8 cellular contexts compared by ENCODE assay signal in the genomic region with DNA sequence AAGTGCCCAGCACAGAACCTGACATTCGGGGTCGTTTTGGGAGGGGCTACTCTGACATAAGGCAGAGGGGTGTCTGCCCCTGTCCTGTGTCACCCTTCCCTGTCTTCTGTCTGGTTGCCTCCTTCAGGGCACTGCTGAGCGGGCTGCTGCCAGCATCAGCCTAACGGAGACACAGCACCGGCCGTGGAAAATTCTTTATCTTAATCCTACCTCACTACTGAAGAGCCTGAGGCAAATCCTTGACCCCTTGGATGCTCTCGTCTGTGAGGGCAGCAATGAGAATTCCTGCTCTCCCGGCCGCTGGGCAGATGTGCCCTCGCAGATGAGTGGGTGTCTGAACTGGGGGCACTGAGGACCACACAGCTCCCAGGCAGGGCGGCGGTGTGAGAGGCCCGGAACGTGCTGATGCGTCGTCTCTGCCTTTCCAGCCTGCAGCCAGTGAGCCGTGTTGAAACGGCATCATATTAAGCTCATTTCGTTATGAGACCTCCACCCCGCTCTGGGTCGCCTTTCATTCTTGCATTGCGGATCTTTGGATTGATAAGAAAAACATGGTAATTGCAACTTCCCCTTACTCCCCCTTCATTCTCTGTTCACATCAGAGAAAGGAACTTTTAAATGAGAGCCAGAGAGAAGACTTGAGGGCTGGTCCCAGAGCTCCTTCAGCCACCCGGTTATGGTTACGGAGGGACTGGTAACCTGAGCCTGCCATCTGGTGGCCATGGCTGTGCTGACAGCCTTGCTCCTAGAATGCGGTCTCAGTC.
A peak's percentile ranks its signal among the peaks of the same experiment; 100 is the strongest.
DNase-seq lines count a peak whose midpoint lies in the region; TF ChIP-seq lines count a peak whose summit lies in the region.

No MANE protein-coding gene starts in this region.

- H3K4me1 ChIP-seq in HEK293 (ENCODE audit: control insufficient read depth, insufficient read depth, low read length), result 0 out of 2 replicates have a peak, but pooled peaks cover 5% of the 10 kb centered on the region
- H3K4me1 ChIP-seq in SK-N-SH (ENCODE audit: control insufficient read depth in 1 of 2, insufficient read depth in 2 of 2, low read depth in 1 of 2, low read length in 1 of 2), result peaks cover 0 to 9% of the 10 kb centered on the region in 2 experiments; a peak in 1 of 4 replicates
- peaks cover 11% of the 10 kb centered on the region for H3K4me1 ChIP-seq in adipocyte (ENCODE audit: control insufficient read depth, insufficient read depth, low read length)
- peaks cover 0 to 19% of the 10 kb centered on the region in 2 donors for H3K4me1 ChIP-seq in right atrium auricular region

- H3K4me3 ChIP-seq in GM06990 (replicated peaks; ENCODE audit: low read depth, low read length) (no peak overlapping the region), HEK293 (ENCODE audit: low read depth, low read length) (peak overlapping the region; percentile 3; the same call in 1 of the 2 replicates), MG63 (no peak overlapping the region), SK-N-SH (ENCODE audit: low read depth in 2 of 2, low read length in 1 of 2) (peak overlapping the region; percentile 15 to 57; a peak in 3 of 4 replicates), adipocyte (ENCODE audit: low read length) (peak overlapping the region; percentile 42), right atrium auricular region (peak overlapping the region in 1 of 2 donors; percentile 17)

- CTCF ChIA-PET in HEK293 (lab: Yijun Ruan, JAX) (interaction anchor here (0.5 to 4.4 kb wide), 76 partner anchors 8 to 1178 kb away, joined by 3 to 115 read pairs (median 4); a partner anchor contains a TSS), SK-N-SH (lab: Yijun Ruan, JAX) (interaction anchor here (0.6 to 37.6 kb wide), 83 partner anchors 9 to 1323 kb away, joined by 3 to 1422 read pairs (median 5); a partner anchor contains a TSS)

- no peaks in the 10 kb centered on the region for H3K36me3 ChIP-seq in GM06990 (ENCODE audit: control insufficient read depth, insufficient read depth, low read length)
- H3K36me3 ChIP-seq in HEK293 (ENCODE audit: control insufficient read depth in 2 of 2, insufficient read depth in 1 of 2, low read length in 2 of 2), result no peaks in the 10 kb centered on the region
- no peaks in the 10 kb centered on the region for H3K36me3 ChIP-seq in MG63
- H3K36me3 ChIP-seq in SK-N-SH (replicated peaks in 1 of 2; ENCODE audit: control insufficient read depth in 1 of 2, insufficient read depth in 2 of 2, low read length in 1 of 2), result no peaks in the 10 kb centered on the region
- no peaks in the 10 kb centered on the region for H3K36me3 ChIP-seq in adipocyte (ENCODE audit: control insufficient read depth, insufficient read depth, low read length, severe bottlenecking)
- H3K36me3 ChIP-seq in right atrium auricular region, result no peaks in the 10 kb centered on the region

- H2AFZ ChIP-seq in SK-N-SH (ENCODE audit: low read depth), result no peak overlapping the region

- H3K27ac ChIP-seq in HEK293 (ENCODE audit: extremely low read depth, low read depth, low read length) (no peak overlapping the region), SK-N-SH (ENCODE audit: low read depth in 2 of 2, low read length in 1 of 2) (no peak overlapping the region), right atrium auricular region (no peak overlapping the region)

- peak overlapping the region; percentile 85 for H3K4me2 ChIP-seq in SK-N-SH

- no peaks in the 10 kb centered on the region for H3K79me2 ChIP-seq in SK-N-SH (ENCODE audit: insufficient read depth)

- peak; percentile 87 for TF ChIP-seq RAD21 in SK-N-SH (IDR thresholded peaks at IDR 0.05; ENCODE audit: low read length)

- peak; percentile 95 for TF ChIP-seq CTCF in GM06990 (IDR thresholded peaks at IDR 0.05; ENCODE audit: insufficient read depth, low read length, poor library complexity, severe bottlenecking)
- peak; percentile 88 for TF ChIP-seq CTCF in HEK293 (tag by site-specific recombination; IDR thresholded peaks at IDR 0.05)
- peak; percentile 87 for TF ChIP-seq CTCF in SK-N-SH (IDR thresholded peaks at IDR 0.05)
- TF ChIP-seq CTCF in right atrium auricular region (IDR thresholded peaks at IDR 0.05), result peak; percentile 76 to 90

- no peaks in the 10 kb centered on the region for H3K9me2 ChIP-seq in SK-N-SH

- POLR2A ChIA-PET in HEK293 (lab: Yijun Ruan, JAX), result interaction anchor here (0.5 to 1.3 kb wide), 7 partner anchors 41 to 546 kb away, joined by 3 to 18 read pairs (median 4); a partner anchor contains a TSS
- POLR2A ChIA-PET in SK-N-SH (lab: Yijun Ruan, JAX), result interaction anchor here (1.0 kb wide), 1 partner anchor 337 kb away, joined by 4 read pairs; no protein-coding TSS in a partner anchor

- no peak overlapping the region for H3K9ac ChIP-seq in SK-N-SH
- no peak overlapping the region for H3K9ac ChIP-seq in adipocyte (ENCODE audit: low read length)

- DNase-seq in GM06990 (ENCODE audit: extremely low read depth, insufficient read length) (no peak), MG63 (peak; percentile 63), SK-N-SH (peak; percentile 89), adipocyte (ENCODE audit: low read depth) (peak; percentile 90), right atrium auricular region (ENCODE audit: low spot score) (peak; percentile 78), renal cortical epithelial cell (ENCODE audit: low read depth) (peak; percentile 64), mesenteric fat pad (ENCODE audit: low spot score) (no peak)

- no peak for TF ChIP-seq EP300 in SK-N-SH (IDR thresholded peaks at IDR 0.05; ENCODE audit: borderline replicate concordance in 1 of 2, low read depth in 1 of 2, low read length in 1 of 2)

- no peaks in the 10 kb centered on the region for H3K9me3 ChIP-seq in HEK293 (ENCODE audit: control insufficient read depth, insufficient read depth, low read depth, low read length)
- no peaks in the 10 kb centered on the region for H3K9me3 ChIP-seq in MG63
- H3K9me3 ChIP-seq in SK-N-SH, result no peaks in the 10 kb centered on the region
- H3K9me3 ChIP-seq in adipocyte (ENCODE audit: control insufficient read depth, low read length), result no peaks in the 10 kb centered on the region
- no peaks in the 10 kb centered on the region for H3K9me3 ChIP-seq in right atrium auricular region

- no peaks in the 10 kb centered on the region for H3F3A ChIP-seq in SK-N-SH (replicated peaks; ENCODE audit: insufficient read depth)

- no peaks in the 10 kb centered on the region for H4K20me1 ChIP-seq in SK-N-SH (ENCODE audit: insufficient read depth)

- 2% methylated on average over 25 of the region's 25 CpGs for WGBS in SK-N-SH (ENCODE audit: low lambda C conversion rate)

- peaks cover 8% of the 10 kb centered on the region for H3K27me3 ChIP-seq in GM06990 (replicated peaks; ENCODE audit: control insufficient read depth, insufficient read depth, low read length)
- H3K27me3 ChIP-seq in MG63, result no peaks in the 10 kb centered on the region
- H3K27me3 ChIP-seq in SK-N-SH (ENCODE audit: insufficient read depth), result peaks cover 31% of the 10 kb centered on the region
- H3K27me3 ChIP-seq in adipocyte (replicated peaks; ENCODE audit: control insufficient read depth, insufficient read depth, low read length), result peaks cover 49% of the 10 kb centered on the region
- H3K27me3 ChIP-seq in right atrium auricular region, result peaks cover 0 to 5% of the 10 kb centered on the region in 2 donors

TF ChIP-seq in HEK293, 187 proteins besides CTCF, POLR2A, EP300 and RAD21 (continues in another document):
- TF ChIP-seq ZNF660 (tag by site-specific recombination; IDR thresholded peaks at IDR 0.05) (peak; percentile 72), ZFHX2 (tag by site-specific recombination; conservative IDR thresholded peaks at IDR 0.05) (0 out of 2 replicates have a peak, but pooled peaks have one; percentile 27), ZNF473 (tag by site-specific recombination; IDR thresholded peaks at IDR 0.05) (no peak), SETDB1 (IDR thresholded peaks at IDR 0.05; ENCODE audit: insufficient read length, low read length) (peak; percentile 25), ZNF169 (tag by site-specific recombination; IDR thresholded peaks at IDR 0.05) (no peak), ZNF394 (tag by site-specific recombination; IDR thresholded peaks at IDR 0.05; ENCODE audit: borderline replicate concordance) (peak; percentile 32; the same call in 1 of the 2 replicates), PRDM1 (tag by site-specific recombination; IDR thresholded peaks at IDR 0.05) (peak; percentile 33; the same call in 1 of the 2 replicates), SCRT1 (tag by site-specific recombination; IDR thresholded peaks at IDR 0.05; ENCODE audit: borderline replicate concordance) (no peak)

TF ChIP-seq in SK-N-SH, 30 proteins besides CTCF, POLR2A, EP300 and RAD21 (continues in another document):
- TF ChIP-seq JUND (IDR thresholded peaks at IDR 0.05) (no peak), CHD2 (IDR thresholded peaks at IDR 0.05; ENCODE audit: low read length, partially characterized antibody) (peak; percentile 9), GABPA (IDR thresholded peaks at IDR 0.05; ENCODE audit: low read depth) (no peak), GATA2 (CRISPR knock-in tag; IDR thresholded peaks at IDR 0.05) (no peak), FOXJ3 (CRISPR knock-in tag; IDR thresholded peaks at IDR 0.05) (no peak), SIN3A (IDR thresholded peaks at IDR 0.05; ENCODE audit: borderline replicate concordance, low read depth, low read length) (no peak), TAF1 (IDR thresholded peaks at IDR 0.05; ENCODE audit: borderline replicate concordance, low read depth, low read length) (no peak), ELF1 (IDR thresholded peaks at IDR 0.05) (no peak), YY1 (IDR thresholded peaks at IDR 0.05; ENCODE audit: low read depth) (no peak), EZH2phosphoT487 (IDR thresholded peaks at IDR 0.05; ENCODE audit: borderline replicate concordance, low read depth) (no peak), SMC3 (IDR thresholded peaks at IDR 0.05; ENCODE audit: low read depth, low read length) (peak; percentile 94)
- TF ChIP-seq, protein P1, sequence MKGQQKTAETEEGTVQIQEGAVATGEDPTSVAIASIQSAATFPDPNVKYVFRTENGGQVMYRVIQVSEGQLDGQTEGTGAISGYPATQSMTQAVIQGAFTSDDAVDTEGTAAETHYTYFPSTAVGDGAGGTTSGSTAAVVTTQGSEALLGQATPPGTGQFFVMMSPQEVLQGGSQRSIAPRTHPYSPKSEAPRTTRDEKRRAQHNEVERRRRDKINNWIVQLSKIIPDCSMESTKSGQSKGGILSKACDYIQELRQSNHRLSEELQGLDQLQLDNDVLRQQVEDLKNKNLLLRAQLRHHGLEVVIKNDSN (IDR thresholded peaks at IDR 0.05; ENCODE audit: borderline replicate concordance, low read depth), result no peak
- TF ChIP-seq, protein P2, sequence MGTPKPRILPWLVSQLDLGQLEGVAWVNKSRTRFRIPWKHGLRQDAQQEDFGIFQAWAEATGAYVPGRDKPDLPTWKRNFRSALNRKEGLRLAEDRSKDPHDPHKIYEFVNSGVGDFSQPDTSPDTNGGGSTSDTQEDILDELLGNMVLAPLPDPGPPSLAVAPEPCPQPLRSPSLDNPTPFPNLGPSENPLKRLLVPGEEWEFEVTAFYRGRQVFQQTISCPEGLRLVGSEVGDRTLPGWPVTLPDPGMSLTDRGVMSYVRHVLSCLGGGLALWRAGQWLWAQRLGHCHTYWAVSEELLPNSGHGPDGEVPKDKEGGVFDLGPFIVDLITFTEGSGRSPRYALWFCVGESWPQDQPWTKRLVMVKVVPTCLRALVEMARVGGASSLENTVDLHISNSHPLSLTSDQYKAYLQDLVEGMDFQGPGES (IDR thresholded peaks at IDR 0.05; ENCODE audit: low read depth, low read length), result no peak

Comparison
In these comparisons a context has a peak if more than half of its experiments do, and no peak if none do; other contexts are left out.
1. DNase-seq: peak in MG63 (single experiment), SK-N-SH (single experiment), adipocyte (single experiment), right atrium auricular region (single experiment) and renal cortical epithelial cell (single experiment); none in GM06990 (single experiment) and mesenteric fat pad (single experiment).
2. H3K4me3 ChIP-seq: peak in HEK293 (single experiment), SK-N-SH (2 of 2) and adipocyte (single experiment); none in GM06990 (single experiment) and MG63 (single experiment).
3. Peak in every context shown above with its lines, with median percentiles within 50 percentile points of each other: CTCF ChIP-seq.